20 cellular contexts compared by ENCODE assay signal in the genomic region with DNA sequence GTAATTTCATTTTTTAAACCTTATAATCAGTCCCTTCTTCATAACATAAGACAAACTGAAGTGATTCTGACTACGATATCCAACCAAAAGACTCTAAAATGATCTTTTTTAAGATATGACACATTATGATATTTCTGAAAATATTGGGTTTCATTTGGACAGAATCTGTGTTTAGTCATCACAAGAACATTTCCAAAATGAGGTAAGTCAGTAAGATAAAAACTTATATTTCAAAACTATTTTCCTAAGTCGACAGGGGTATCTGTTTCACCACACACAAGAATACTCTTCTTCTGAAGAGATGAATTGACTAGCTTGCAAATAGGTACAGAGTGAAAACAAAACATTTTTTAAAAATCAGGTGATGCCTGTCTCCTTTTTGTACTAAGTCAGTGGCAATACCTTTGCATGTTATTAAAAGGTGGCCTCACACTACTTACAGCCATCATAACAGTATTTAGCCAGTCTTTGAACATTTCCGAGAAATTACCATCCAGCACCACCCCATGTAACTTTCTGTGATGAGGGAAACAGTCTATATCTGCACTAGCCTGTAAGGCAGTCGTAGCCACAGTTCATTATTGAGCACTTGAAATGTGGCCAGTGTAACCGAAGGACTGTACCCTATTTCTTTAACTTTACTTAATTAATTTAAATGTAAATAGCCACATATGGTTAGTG. TPM values are rescaled to one million over a fixed set of nuclear protein-coding genes. Genes with fewer than 3 reads are reported as not detected.
DNase-seq lines count a peak whose midpoint lies in the region; ATAC-seq and TF ChIP-seq lines count a peak whose summit lies in the region.
"Had no signal": no experiment of that assay in that cellular context is flagged by ENCODE, and none has a peak within 500 bp of the region (broad histone marks: within the 10 kb centered on the region; RNA-seq: fewer than 3 reads in every experiment).

No MANE protein-coding gene starts in this region.

- H3K9me3 ChIP-seq in CD4-positive, alpha-beta T cell (ENCODE audit: control insufficient read depth, low read length): no peaks in the 10 kb centered on the region
- H3K9me3 ChIP-seq in ascending aorta: no peaks in the 10 kb centered on the region
- H3K9me3 ChIP-seq in naive thymus-derived CD4-positive, alpha-beta T cell (ENCODE audit: control insufficient read depth in 2 of 3, low read length in 3 of 3): no peaks in the 10 kb centered on the region
- H3K9me3 ChIP-seq: BE2C, lower lobe of right lung had no signal

- H3K27ac Mint-ChIP-seq in CD4-positive, alpha-beta T cell: peak overlapping the region; percentile 6
- H3K27ac Mint-ChIP-seq in naive thymus-derived CD4-positive, alpha-beta T cell: peak overlapping the region in 4 of 9 donors; percentile 1 to 35 (median 22)
- H3K27ac Mint-ChIP-seq: H9 had no signal

- TF ChIP-seq CTCF in CD4-positive, alpha-beta T cell (IDR thresholded peaks at IDR 0.05): no peak
- TF ChIP-seq CTCF in ascending aorta (IDR thresholded peaks at IDR 0.05): no peak
- TF ChIP-seq CTCF in GM13977 (IDR thresholded peaks at IDR 0.05; ENCODE audit: extremely low read depth, insufficient read depth, missing control alignments): no peak

- H3K27me3 Mint-ChIP-seq in CD4-positive, alpha-beta T cell: no peaks in the 10 kb centered on the region
- H3K27me3 Mint-ChIP-seq in naive thymus-derived CD4-positive, alpha-beta T cell: no peaks in the 10 kb centered on the region

- POLR2A ChIA-PET in CD4-positive, alpha-beta T cell (lab: Charles Lee): no interaction called here
- POLR2A ChIA-PET in naive thymus-derived CD4-positive, alpha-beta T cell (lab: Charles Lee): no interaction called here

- no peak for DNase-seq in CD4-positive, alpha-beta T cell
- DNase-seq in LHCN-M2 (ENCODE audit: low read depth) (peak; percentile 74), ascending aorta (ENCODE audit: low spot score in 2 of 2) (no peak), NCI-H345 treated with DMSO at 0.1 percent for 48 hours (lab: John Stamatoyannopoulos, UW; ENCODE audit: unreplicated experiment) (no peak), GM13977 (ENCODE audit: low spot score) (no peak)
- DNase-seq in naive thymus-derived CD4-positive, alpha-beta T cell: no peak
- DNase-seq in stimulated activated CD4-positive, alpha-beta T cell treated with anti-CD3 and anti-CD28 coated beads, Interleukin-15, amount 100 ng/mL, for 24 hours: no peak
- DNase-seq in stimulated activated CD4-positive, alpha-beta T cell treated with anti-CD3 and anti-CD28 coated beads, Interleukin-4, amount 100 ng/mL, for 24 hours: no peak
- DNase-seq: activated CD4-positive, CD25-positive, alpha-beta regulatory T cell; activated effector memory CD4-positive, alpha-beta T cell treated with Interleukin-2 at 50 U/mL for 16 hours; BE2C; DMS53; foreskin melanocyte; H9; lower lobe of right lung; MV-4-11; stimulated activated CD4-positive, alpha-beta T cell treated with anti-CD3 and anti-CD28 coated beads, Interleukin-4, amount 100 ng/mL, for 1 hour; T-helper 1 cell had no signal

- H3K9me3 Mint-ChIP-seq in CD4-positive, alpha-beta T cell: no peaks in the 10 kb centered on the region
- peaks cover 0 to 6% (median 3%) of the 10 kb centered on the region in 11 donors for H3K9me3 Mint-ChIP-seq in naive thymus-derived CD4-positive, alpha-beta T cell

- in situ Hi-C loops in GM13977 (cut with MboI; ENCODE audit: low pct_unique_long_range_greater_than_20kb, low sequenced_read_pairs, unreplicated experiment): no loop called here

- no peaks in the 10 kb centered on the region for H3K4me1 ChIP-seq in ascending aorta
- H3K4me1 ChIP-seq in naive thymus-derived CD4-positive, alpha-beta T cell (ENCODE audit: control insufficient read depth in 2 of 2, insufficient read depth in 2 of 2, low read length in 2 of 2): peaks cover under 1 to 14% of the 10 kb centered on the region in 2 donors
- H3K4me1 ChIP-seq: BE2C, lower lobe of right lung had no signal

- intact Hi-C loops in CD4-positive, alpha-beta T cell (cut with DNase I, micrococcal nuclease): loop anchor here in 1 of 2 experiments (5.0 kb wide), 1 partner anchor 42 kb away; no protein-coding TSS in a partner anchor
- intact Hi-C loops in ascending aorta (cut with DNase I): no loop called here
- intact Hi-C loops in naive thymus-derived CD4-positive, alpha-beta T cell (cut with micrococcal nuclease): loop anchor here (1.0 to 5.0 kb wide), 3 partner anchors 10 to 42 kb away; no protein-coding TSS in a partner anchor

- peaks cover 0 to 4% of the 10 kb centered on the region in 2 donors for H3K36me3 ChIP-seq in ascending aorta
- H3K36me3 ChIP-seq in naive thymus-derived CD4-positive, alpha-beta T cell (ENCODE audit: control insufficient read depth in 2 of 3, insufficient read depth in 3 of 3, low read length in 3 of 3): no peaks in the 10 kb centered on the region
- H3K36me3 ChIP-seq: BE2C, lower lobe of right lung had no signal

- H3K36me3 Mint-ChIP-seq in CD4-positive, alpha-beta T cell (ENCODE audit: low read depth): peaks cover 21% of the 10 kb centered on the region
- peaks cover 6 to 48% (median 22%) of the 10 kb centered on the region in 5 donors for H3K36me3 Mint-ChIP-seq in naive thymus-derived CD4-positive, alpha-beta T cell

- peak overlapping the region; percentile 18 for H3K4me3 Mint-ChIP-seq in CD4-positive, alpha-beta T cell
- H3K4me3 Mint-ChIP-seq in naive thymus-derived CD4-positive, alpha-beta T cell: peak overlapping the region in 6 of 10 donors; percentile 2 to 76 (median 64)
- H3K4me3 Mint-ChIP-seq: H9, nephron had no signal

- peak; percentile 21 for ATAC-seq in CD4-positive, alpha-beta T cell (ENCODE audit: poor library complexity)
- ATAC-seq in naive thymus-derived CD4-positive, alpha-beta T cell: no peak
- ATAC-seq: lower lobe of right lung had no signal

- H3K4me3 ChIP-seq in ascending aorta: peak overlapping the region in 1 of 2 donors; percentile 19
- no peak overlapping the region for H3K4me3 ChIP-seq in naive thymus-derived CD4-positive, alpha-beta T cell (ENCODE audit: low read length)
- H3K4me3 ChIP-seq: lower lobe of right lung had no signal

- H3K27ac ChIP-seq in CD4-positive, alpha-beta T cell (ENCODE audit: low read depth, low read length): no peak overlapping the region
- H3K27ac ChIP-seq in ascending aorta: peak overlapping the region; percentile 31 to 62
- H3K27ac ChIP-seq in naive thymus-derived CD4-positive, alpha-beta T cell (ENCODE audit: low read depth, low read length): no peak overlapping the region
- H3K27ac ChIP-seq: lower lobe of right lung, RWPE1 had no signal

- H3K27me3 ChIP-seq in CD4-positive, alpha-beta T cell (ENCODE audit: control insufficient read depth, insufficient read depth, low read length): no peaks in the 10 kb centered on the region
- H3K27me3 ChIP-seq in ascending aorta: no peaks in the 10 kb centered on the region
- no peaks in the 10 kb centered on the region for H3K27me3 ChIP-seq in naive thymus-derived CD4-positive, alpha-beta T cell (ENCODE audit: control insufficient read depth in 2 of 2, insufficient read depth in 2 of 2, low read length in 2 of 2)
- H3K27me3 ChIP-seq: BE2C had no signal

- H3K4me1 Mint-ChIP-seq in CD4-positive, alpha-beta T cell (ENCODE audit: low read depth): peaks cover 39% of the 10 kb centered on the region
- peaks cover 25 to 40% (median 29%) of the 10 kb centered on the region in 7 donors for H3K4me1 Mint-ChIP-seq in naive thymus-derived CD4-positive, alpha-beta T cell
- H3K4me1 Mint-ChIP-seq: H9 had no signal

- CTCF ChIA-PET in CD4-positive, alpha-beta T cell (lab: Charles Lee): no interaction called here
- CTCF ChIA-PET in naive thymus-derived CD4-positive, alpha-beta T cell (lab: Charles Lee): no interaction called here

RNA-seq across cellular contexts. Expression of a gene that starts 13.5 kb away (rescaled TPM):
- 1 to 10 TPM; 7.9 to 9.5 TPM for total RNA-seq in CD4-positive, alpha-beta T cell
- total RNA-seq in LHCN-M2 (2014; rRNA removed): 31.0 and 35.3 TPM in 2 replicates
- polyA plus RNA-seq in LHCN-M2 (2012): 20.1 TPM
- 7.5 TPM for total RNA-seq in ascending aorta
- 10 to 100 TPM; 11.7 to 33.9 (median 20.1) TPM for total RNA-seq in naive thymus-derived CD4-positive, alpha-beta T cell
- polyA plus RNA-seq in naive thymus-derived CD4-positive, alpha-beta T cell: 1 to 10 TPM; 2.7 to 4.5 TPM

Comparison
In these comparisons a context has a peak if more than half of its experiments do, and no peak if none do; other contexts are left out.
1. H3K27ac ChIP-seq: peak in ascending aorta (2 of 2); none in CD4-positive, alpha-beta T cell (single experiment) and naive thymus-derived CD4-positive, alpha-beta T cell (single experiment).